19 cellular contexts compared by ENCODE assay signal in genomic region chr9:89640801-89641200, GRCh38. TPM values are rescaled to one million over a fixed set of nuclear protein-coding genes. Genes with fewer than 3 reads are reported as not detected.
DNase-seq lines count a peak whose midpoint lies in the region; ATAC-seq, FAIRE-seq and TF ChIP-seq lines count a peak whose summit lies in the region.
"Had no signal": no experiment of that assay in that cellular context is flagged by ENCODE, and none has a peak within 500 bp of the region (broad histone marks: within the 10 kb centered on the region; RNA-seq: fewer than 3 reads in every experiment).

No MANE protein-coding gene starts in this region.

- no peak overlapping the region for H3K9ac ChIP-seq in BLaER1 treated with 17β-estradiol and CSF1 and Interleukin-3, amounts not matched to agents 10 nM and 100 nM
- H3K9ac ChIP-seq in H1 (replicated peaks in 1 of 4; ENCODE audit: extremely low read depth in 1 of 4, low read depth in 3 of 4, low read length in 3 of 4) (no peak overlapping the region), trophoblast cell (ENCODE audit: low read length) (no peak overlapping the region)
- H3K9ac ChIP-seq: GM23248, KMS-11 had no signal

- H3K18ac ChIP-seq in H1 (ENCODE audit: extremely low read depth, low read length) (peak overlapping the region; percentile 32), trophoblast cell (ENCODE audit: low read length) (no peak overlapping the region)

- H2BK12ac ChIP-seq in H1 (ENCODE audit: low read depth, low read length) (no peak overlapping the region), trophoblast cell (ENCODE audit: low read length) (peak overlapping the region; percentile 43)

- H3K23ac ChIP-seq in H1 (ENCODE audit: insufficient read length) (no peak overlapping the region), trophoblast cell (ENCODE audit: low read length) (no peak overlapping the region)

- no peaks in the 10 kb centered on the region for H3K27me3 ChIP-seq in BLaER1 treated with 17β-estradiol and CSF1 and Interleukin-3, amounts not matched to agents 10 nM and 100 nM
- no peaks in the 10 kb centered on the region for H3K27me3 ChIP-seq in H1 (replicated peaks in 1 of 4; ENCODE audit: control insufficient read depth in 3 of 4, extremely low read depth in 1 of 4, insufficient read depth in 3 of 4, low read length in 3 of 4)
- H3K27me3 ChIP-seq in trophoblast cell (ENCODE audit: insufficient read depth, low read length): no peaks in the 10 kb centered on the region
- H3K27me3 ChIP-seq in thoracic aorta (replicated peaks; ENCODE audit: insufficient read depth): no peaks in the 10 kb centered on the region

- H2AFZ ChIP-seq in H1 (ENCODE audit: low read length) (no peak overlapping the region), trophoblast cell (ENCODE audit: insufficient read depth, low read length, poor library complexity) (no peak overlapping the region)
- H2AFZ ChIP-seq: GM23248 had no signal

- H4K91ac ChIP-seq in H1 (replicated peaks; ENCODE audit: insufficient read length, low read length) (no peak overlapping the region), trophoblast cell (ENCODE audit: low read depth, low read length) (peak overlapping the region; percentile 55)

- ATAC-seq in thoracic aorta (ENCODE audit: insufficient number of reproducible peaks, low FRiP score, low read depth): no peak
- ATAC-seq: A549, HepG2, Panc1 had no signal

- TF ChIP-seq EP300 in H1 (IDR thresholded peaks at IDR 0.05; ENCODE audit: borderline replicate concordance in 1 of 2, low read depth in 2 of 2, low read length in 2 of 2): no peak

- TF ChIP-seq CTCF in H1 (IDR thresholded peaks at IDR 0.05; ENCODE audit: control extremely low read depth in 1 of 3, insufficient read depth in 1 of 3, low read depth in 1 of 3, low read length in 3 of 3) (no peak), thoracic aorta (IDR thresholded peaks at IDR 0.05) (no peak)

- peaks cover 0 to 13% (median 0%) of the 10 kb centered on the region in 11 experiments; a peak in 2 of 22 replicates for H3K9me3 ChIP-seq in BLaER1 treated with 17β-estradiol and CSF1 and Interleukin-3, amounts not matched to agents 10 nM and 100 nM (replicated peaks in 1 of 11)
- H3K9me3 ChIP-seq in H1 (ENCODE audit: insufficient read depth in 2 of 2, low read depth in 1 of 2, low read length in 1 of 2): no peaks in the 10 kb centered on the region
- peaks cover 2% of the 10 kb centered on the region for H3K9me3 ChIP-seq in trophoblast cell (ENCODE audit: insufficient read depth, low read depth, low read length)
- H3K9me3 ChIP-seq in thoracic aorta: no peaks in the 10 kb centered on the region
- H3K9me3 ChIP-seq: A549 had no signal

- H3K14ac ChIP-seq in H1 (ENCODE audit: insufficient read length) (no peak overlapping the region), trophoblast cell (ENCODE audit: low read length) (peak overlapping the region; percentile 28)

- no peaks in the 10 kb centered on the region for H4K20me1 ChIP-seq in BLaER1 treated with 17β-estradiol and CSF1 and Interleukin-3, amounts not matched to agents 10 nM and 100 nM
- H4K20me1 ChIP-seq in H1 (replicated peaks in 1 of 2; ENCODE audit: control insufficient read depth in 1 of 2, insufficient read depth in 2 of 2, low read length in 2 of 2): no peaks in the 10 kb centered on the region

- no peaks in the 10 kb centered on the region for H3K36me3 ChIP-seq in BLaER1 treated with 17β-estradiol and CSF1 and Interleukin-3, amounts not matched to agents 10 nM and 100 nM
- no peaks in the 10 kb centered on the region for H3K36me3 ChIP-seq in H1 (ENCODE audit: control insufficient read depth in 2 of 4, insufficient read depth in 4 of 4, low read length in 3 of 4)
- H3K36me3 ChIP-seq in trophoblast cell (ENCODE audit: control insufficient read depth in 1 of 2, insufficient read depth in 2 of 2, low read length in 2 of 2): no peaks in the 10 kb centered on the region
- no peaks in the 10 kb centered on the region for H3K36me3 ChIP-seq in thoracic aorta

- no peaks in the 10 kb centered on the region for H3K79me1 ChIP-seq in H1 (ENCODE audit: low read depth, low read length)
- H3K79me1 ChIP-seq in trophoblast cell (ENCODE audit: low read length): peaks cover 29% of the 10 kb centered on the region

- no peak overlapping the region for H3K4ac ChIP-seq in H1 (replicated peaks; ENCODE audit: insufficient read length, low read depth, low read length)
- no peak overlapping the region for H3K4ac ChIP-seq in trophoblast cell (ENCODE audit: low read depth, low read length)

- H2BK120ac ChIP-seq in H1 (replicated peaks; ENCODE audit: low read depth, low read length) (no peak overlapping the region), trophoblast cell (ENCODE audit: insufficient read depth, low read length, poor library complexity) (peak overlapping the region; percentile 9)

- FAIRE-seq in H1 (lab: Jason Lieb, UNC): no peak
- FAIRE-seq: A549, GM12892, HepG2 had no signal

- no peak for TF ChIP-seq POLR2A in H1 (IDR thresholded peaks at IDR 0.05; ENCODE audit: control extremely low read depth in 1 of 2, low read depth in 2 of 2, low read length in 2 of 2)

- peaks cover 9 to 26% (median 22%) of the 10 kb centered on the region in 10 experiments for H3K4me1 ChIP-seq in BLaER1 treated with 17β-estradiol and CSF1 and Interleukin-3, amounts not matched to agents 10 nM and 100 nM
- H3K4me1 ChIP-seq in H1 (replicated peaks in 1 of 4; ENCODE audit: control insufficient read depth in 3 of 4, insufficient read depth in 4 of 4, low read length in 3 of 4) (peaks cover 0 to 5% (median 0%) of the 10 kb centered on the region in 4 experiments; a peak in 4 of 7 replicates), trophoblast cell (ENCODE audit: control insufficient read depth in 1 of 2, insufficient read depth in 2 of 2, low read length in 2 of 2) (peaks cover 32 to 43% of the 10 kb centered on the region in 2 experiments), thoracic aorta (ENCODE audit: control insufficient read depth in 1 of 2, low read depth in 2 of 2) (peaks cover 15 to 37% of the 10 kb centered on the region in 2 donors)
- H3K4me1 ChIP-seq: A549 had no signal

- H3K79me2 ChIP-seq in H1 (ENCODE audit: control insufficient read depth in 1 of 2, insufficient read depth in 2 of 2, low read length in 2 of 2): no peaks in the 10 kb centered on the region
- H3K79me2 ChIP-seq in trophoblast cell (ENCODE audit: control insufficient read depth, insufficient read depth, low read length, poor library complexity): no peaks in the 10 kb centered on the region

- no peaks in the 10 kb centered on the region for H3K23me2 ChIP-seq in H1 (ENCODE audit: low read depth, low read length)

- CTCF ChIA-PET in H1 (lab: Charles Lee; ENCODE audit: partially characterized antibody): interaction anchor here (1.0 to 1.9 kb wide), 5 partner anchors 21 to 47 kb away, joined by 3 to 10 read pairs (median 4); no protein-coding TSS in a partner anchor

- DNase-seq in H1 (ENCODE audit: low read depth in 1 of 2, low spot score in 2 of 2): no peak
- no peak for DNase-seq in trophoblast cell
- DNase-seq in thoracic aorta (ENCODE audit: low spot score): no peak
- no peak for DNase-seq in NCI-H526 treated with DMSO at 0.1 percent for 48 hours (lab: John Stamatoyannopoulos, UW)
- no peak for DNase-seq in OCI-M1 (lab: John Stamatoyannopoulos, UW)
- DNase-seq in GOT3 (lab: John Stamatoyannopoulos, UW): no peak
- DNase-seq in hippocampal formation (lab: John Stamatoyannopoulos, UW): no peak
- DNase-seq: GM23248, NCI-H1048, NCI-H1436 treated with DMSO at 0.1 percent for 48 hours, NCI-H2029 treated with DMSO at 0.1 percent for 48 hours, NCI-H510A had no signal

- WGBS in H1 (ENCODE audit: extremely low coverage in 1 of 2, insufficient coverage in 1 of 2, insufficient read length in 1 of 2, insufficient replicate concordance in 2 of 2, low coverage in 1 of 2, low lambda C conversion rate in 2 of 2, missing lambda C conversion rate in 1 of 2), 2 experiments: 91% methylated on average over 7 of the region's 8 CpGs; no CpG with 5 or more reads in 1 of the 2 experiments
- WGBS in trophoblast cell (ENCODE audit: extremely low coverage, insufficient coverage, insufficient read length): no CpG with 5 or more reads among the region's 8 CpGs

- POLR2A ChIA-PET in H1 (lab: Charles Lee; ENCODE audit: partially characterized antibody): no interaction called here

- H2BK5ac ChIP-seq in H1 (ENCODE audit: low read depth, low read length) (no peak overlapping the region), trophoblast cell (ENCODE audit: low read depth, low read length, poor library complexity) (peak overlapping the region; percentile 8)

- no peak for TF ChIP-seq RAD21 in H1 (IDR thresholded peaks at IDR 0.05 in 1 of 2, conservative IDR thresholded peaks at IDR 0.05 in 1 of 2; ENCODE audit: low read depth in 2 of 2, low read length in 2 of 2)

- peak overlapping the region in 3 of 11 experiments; percentile 7 to 59 (median 48); a peak in 5 of 22 replicates for H3K27ac ChIP-seq in BLaER1 treated with 17β-estradiol and CSF1 and Interleukin-3, amounts not matched to agents 10 nM and 100 nM
- H3K27ac ChIP-seq in H1 (ENCODE audit: low read depth, low read length) (no peak overlapping the region), trophoblast cell (ENCODE audit: low read depth, low read length) (no peak overlapping the region), thoracic aorta (peak overlapping the region; percentile 9 to 98)
- H3K27ac ChIP-seq: A549, C4-2B, GM23248, KMS-11 had no signal

- H3K4me3 ChIP-seq in BLaER1 treated with 17β-estradiol and CSF1 and Interleukin-3, amounts not matched to agents 10 nM and 100 nM: no peak overlapping the region
- H3K4me3 ChIP-seq in H1 (ENCODE audit: extremely low read depth in 1 of 4, insufficient read depth in 2 of 4, low read depth in 3 of 4, low read length in 4 of 4): no peak overlapping the region
- no peak overlapping the region for H3K4me3 ChIP-seq in trophoblast cell (ENCODE audit: low read depth, low read length)
- no peak overlapping the region for H3K4me3 ChIP-seq in thoracic aorta
- H3K4me3 ChIP-seq: A549, GM23248 had no signal

- no peak overlapping the region for H2AK5ac ChIP-seq in H1 (ENCODE audit: low read depth, low read length)
- H2AK5ac ChIP-seq in trophoblast cell (ENCODE audit: low read length): peak overlapping the region; percentile 1

- no peak overlapping the region for H4K12ac ChIP-seq in trophoblast cell (ENCODE audit: low read depth, low read length)

- no peak overlapping the region for H4K5ac ChIP-seq in H1 (ENCODE audit: insufficient read length, low read depth, low read length)

- H4K8ac ChIP-seq in H1 (ENCODE audit: extremely low read depth, insufficient read depth, low read length) (no peak overlapping the region; the same call in 1 of the 2 replicates), trophoblast cell (ENCODE audit: low read depth, low read length) (no peak overlapping the region)

- H3K4me2 ChIP-seq in BLaER1 treated with 17β-estradiol and CSF1 and Interleukin-3, amounts not matched to agents 10 nM and 100 nM: peak overlapping the region in 10 of 11 experiments; percentile 28 to 71 (median 52); a peak in 18 of 22 replicates
- H3K4me2 ChIP-seq in H1 (ENCODE audit: insufficient read depth in 1 of 2, low read depth in 2 of 2, low read length in 2 of 2) (no peak overlapping the region), trophoblast cell (ENCODE audit: low read length) (no peak overlapping the region)
- H3K4me2 ChIP-seq: A549, KMS-11 had no signal

- no peak overlapping the region for H2BK15ac ChIP-seq in H1 (ENCODE audit: low read length)

- no peak overlapping the region for H2BK20ac ChIP-seq in H1 (ENCODE audit: low read length)

- H3K56ac ChIP-seq in H1 (replicated peaks; ENCODE audit: insufficient read length, low read depth, low read length): no peak overlapping the region

RNA-seq across cellular contexts. Expression of gene GADD45G, which starts 36.0 kb away (rescaled TPM):
- total RNA-seq in H1 (2021; fragmentation: NEBNext Ultra II Directional; extraction: Animal tissue kit (Norgen Biotek cat#: 25700)): 7.0 and 9.2 TPM in 2 replicates
- polyA plus RNA-seq in H1 (2011; rRNA removed): 11.4 and 20.7 TPM in 2 replicates
- 9.8 TPM for polyA plus RNA-seq in H1 (2011; cell fraction: cytosol; rRNA removed)
- polyA plus RNA-seq in H1 (2011; cell fraction: nucleus; rRNA removed): 16.9 TPM
- 5.2 to 17.2 TPM (median 11.3 TPM) in 4 replicates for polyA plus RNA-seq in H1 (2012, experiment 1 of 2)
- 4.4 TPM for polyA plus RNA-seq in H1 (2012, experiment 2 of 2)
- 7.4 TPM for polyA plus RNA-seq in H1 (2013, experiment 1 of 2)
- 5.6 TPM for polyA plus RNA-seq in H1 (2013, experiment 2 of 2)
- 1.5 and 2.4 TPM in 2 replicates for polyA minus RNA-seq in H1 (2011; rRNA and poly(A)+ RNA removed)
- polyA minus RNA-seq in H1 (2011; cell fraction: cytosol; rRNA and poly(A)+ RNA removed): 3.4 TPM
- polyA minus RNA-seq in H1 (2011; cell fraction: nucleus; rRNA and poly(A)+ RNA removed): 9.3 TPM
- polyA plus RNA-seq in trophoblast cell (2013): 140 and 155 TPM in 2 replicates
- 10 to 100 TPM in 1 of 2 donors, 1 to 10 TPM in 1; 5.8 to 19.3 TPM for total RNA-seq in thoracic aorta
- total RNA-seq: HepG2 had no signal
- polyA plus RNA-seq: HepG2 had no signal

Comparison
In these comparisons a context has a peak if more than half of its experiments do, and no peak if none do; other contexts are left out.
1. H3K27ac ChIP-seq: peak in thoracic aorta (2 of 2); none in H1 (single experiment) and trophoblast cell (single experiment).
2. H3K4me2 ChIP-seq: peak in BLaER1 treated with 17β-estradiol and CSF1 and Interleukin-3, amounts not matched to agents 10 nM and 100 nM (10 of 11); none in H1 (0 of 2) and trophoblast cell (single experiment).